8 cellular contexts compared by ENCODE assay signal in the genomic region with DNA sequence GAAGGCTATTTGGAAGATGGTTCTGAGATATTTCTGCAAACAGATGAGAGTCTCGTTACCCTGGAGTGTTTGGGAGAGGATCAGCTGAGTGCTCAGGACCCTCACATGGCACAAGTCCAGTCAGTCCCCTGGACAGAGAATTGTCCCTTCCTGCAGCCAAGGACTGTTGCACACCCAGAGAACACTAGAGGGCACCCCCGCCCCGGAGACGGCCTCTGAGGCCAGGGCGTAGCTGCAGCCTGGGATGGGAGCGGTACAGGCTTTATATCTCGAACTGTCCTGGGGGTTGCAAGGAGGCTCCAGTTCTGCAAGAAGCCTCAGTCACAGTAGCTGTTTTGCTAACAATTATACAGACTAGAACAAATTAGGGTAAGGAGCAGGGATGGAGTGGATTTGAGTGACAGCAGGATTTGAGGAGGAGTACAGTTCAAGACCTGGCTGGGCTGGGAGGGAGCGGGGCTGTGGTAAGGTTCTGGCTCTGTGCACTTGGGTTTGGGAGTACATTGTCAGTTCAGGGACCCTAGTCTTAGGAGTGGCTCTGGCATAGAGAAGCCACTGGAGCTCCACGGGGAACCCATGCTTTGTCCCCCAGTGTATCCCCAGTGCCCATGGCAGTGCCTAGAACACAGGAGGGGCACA.
DNase-seq lines count a peak whose midpoint lies in the region; ATAC-seq, FAIRE-seq and TF ChIP-seq lines count a peak whose summit lies in the region.

No MANE protein-coding gene starts in this region.

- H3K9ac ChIP-seq in colonic mucosa (ENCODE audit: low read depth in 2 of 2, low read length in 2 of 2) (peak overlapping the region in 1 of 2 donors; percentile 51), HepG2 (ENCODE audit: insufficient read depth, low read depth, low read length) (0 out of 2 replicates have a peak overlapping the region, but pooled peaks have one; percentile 11)

- in situ Hi-C loops in HepG2 (cut with HindIII; ENCODE audit: extremely low pct_ligation_motif_present, low pct_unique_long_range_greater_than_20kb), result no loop called here

- TF ChIP-seq POLR2A in HepG2 (IDR thresholded peaks at IDR 0.05; ENCODE audit: insufficient read depth in 1 of 2, low read depth in 2 of 2, low read length in 2 of 2), result no peak

- ATAC-seq in GM19372 (IDR thresholded peaks at IDR 0.05; ENCODE audit: low read depth, unreplicated experiment), result peak; percentile 61
- peak; percentile 94 for ATAC-seq in HepG2

- H3K27me3 ChIP-seq in colonic mucosa, result no peaks in the 10 kb centered on the region
- no peaks in the 10 kb centered on the region for H3K27me3 ChIP-seq in HepG2 (ENCODE audit: control insufficient read depth in 1 of 2, insufficient read depth in 2 of 2, low read length in 2 of 2)

- H3K4me1 ChIP-seq in colonic mucosa (no peaks in the 10 kb centered on the region), HepG2 (ENCODE audit: insufficient read depth, low read length) (peaks cover 16% of the 10 kb centered on the region)

- FAIRE-seq in HepG2 (lab: Jason Lieb, UNC), result peak; percentile 58

- CTCF ChIA-PET in HepG2 (lab: Yijun Ruan, JAX; ENCODE audit: low intra/inter-chr PET ratio, low total read pairs), result interaction anchor here (2.3 to 3.4 kb wide), 3 partner anchors 50 to 71 kb away, joined by 12 to 55 read pairs (median 32); no protein-coding TSS in a partner anchor

- H3K79me2 ChIP-seq in HepG2 (ENCODE audit: insufficient read depth, low read length), result no peaks in the 10 kb centered on the region

- BruUV-seq in HepG2 (replicated peaks; lab: Mats Ljungman, UMichigan), result no TSS peak

- H3K4me3 ChIP-seq in colonic mucosa (no peak overlapping the region), HepG2 (replicated peaks in 1 of 3; ENCODE audit: insufficient read depth in 1 of 3, low read depth in 2 of 3, low read length in 3 of 3) (no peak overlapping the region)

- TF ChIP-seq CTCF in colonic mucosa (IDR thresholded peaks at IDR 0.05) (peak; percentile 90), HepG2 (CRISPR knock-in tag; IDR thresholded peaks at IDR 0.05) (peak; percentile 94)

- no peak overlapping the region for H3K4me2 ChIP-seq in HepG2 (ENCODE audit: low read depth, low read length)

- DNase-seq in AML-193 (lab: John Stamatoyannopoulos, UW) (peak; percentile 80), NCI-H1092 (lab: John Stamatoyannopoulos, UW) (peak; percentile 58), SKM-1 (lab: John Stamatoyannopoulos, UW; ENCODE audit: unreplicated experiment) (peak; percentile 75), colonic mucosa (peak; percentile 88), HepG2 (ENCODE audit: low spot score) (peak; percentile 62)
- DNase-seq in stimulated activated CD8-positive, alpha-beta memory T cell treated with anti-CD3 and anti-CD28 coated beads, Interleukin-12 subunit alpha, Interleukin-12 subunit beta, amount 100 ng/mL, for 24 hours (ENCODE audit: extremely low read depth), result peak; percentile 12
- DNase-seq in effector CD8-positive, alpha-beta T cell (lab: John Stamatoyannopoulos, UW), result no peak

- H3K27ac ChIP-seq in colonic mucosa (peak overlapping the region; percentile 61), HepG2 (ENCODE audit: extremely low read length, insufficient read depth, low read length) (peak overlapping the region; percentile 41)

- 50% methylated on average over 8 of the region's 9 CpGs for WGBS in HepG2 (ENCODE audit: low lambda C conversion rate)

- H3K36me3 ChIP-seq in colonic mucosa (no peaks in the 10 kb centered on the region), HepG2 (replicated peaks in 1 of 2; ENCODE audit: control insufficient read depth in 1 of 2, insufficient read depth in 2 of 2, low read length in 2 of 2) (peaks cover 16 to 56% of the 10 kb centered on the region in 2 experiments)

- TF ChIP-seq EP300 in HepG2 (IDR thresholded peaks at IDR 0.05; ENCODE audit: low read depth in 2 of 2, low read length in 2 of 2), result no peak
- TF ChIP-seq EP300 in HepG2 (CRISPR knock-in tag; IDR thresholded peaks at IDR 0.05; ENCODE audit: borderline replicate concordance), result no peak

- POLR2A ChIA-PET in HepG2 (lab: Yijun Ruan, JAX), result interaction anchor here (0.9 to 3.1 kb wide), 5 partner anchors 12 to 67 kb away, joined by 3 to 14 read pairs (median 5); no protein-coding TSS in a partner anchor

- intact Hi-C loops in colonic mucosa (cut with DNase I) (loop anchor here (5.0 kb wide), 2 partner anchors 45 to 70 kb away; no protein-coding TSS in a partner anchor), HepG2 (cut with micrococcal nuclease; ENCODE audit: unreplicated experiment) (loop anchor here (1.0 to 2.0 kb wide), 4 partner anchors 42 to 71 kb away; no protein-coding TSS in a partner anchor)

- H4K20me1 ChIP-seq in HepG2 (ENCODE audit: insufficient read depth, low read length), result no peaks in the 10 kb centered on the region

- TF ChIP-seq RAD21 in HepG2 (CRISPR knock-in tag; IDR thresholded peaks at IDR 0.05), result peak; percentile 97

- H2AFZ ChIP-seq in HepG2 (ENCODE audit: low read length), result no peak overlapping the region

- no peaks in the 10 kb centered on the region for H3K9me3 ChIP-seq in colonic mucosa
- H3K9me3 ChIP-seq in HepG2 (ENCODE audit: low read length), result no peaks in the 10 kb centered on the region

TF ChIP-seq in HepG2, 621 proteins besides CTCF, POLR2A, EP300 and RAD21 (continues in another document):
- no peak for TF ChIP-seq ZNF747 (CRISPR knock-in tag; IDR thresholded peaks at IDR 0.05; ENCODE audit: borderline replicate concordance)
- TF ChIP-seq BRCA1 (CRISPR knock-in tag; IDR thresholded peaks at IDR 0.05), result no peak
- TF ChIP-seq NFE2L2 (IDR thresholded peaks at IDR 0.05; ENCODE audit: low read length), result no peak
- no peak for TF ChIP-seq ZNF672 (CRISPR knock-in tag; IDR thresholded peaks at IDR 0.05)
- TF ChIP-seq ZNF501 (CRISPR knock-in tag; IDR thresholded peaks at IDR 0.05), result 0 out of 2 replicates have a peak, but pooled peaks have one; percentile 34
- TF ChIP-seq, protein P1, sequence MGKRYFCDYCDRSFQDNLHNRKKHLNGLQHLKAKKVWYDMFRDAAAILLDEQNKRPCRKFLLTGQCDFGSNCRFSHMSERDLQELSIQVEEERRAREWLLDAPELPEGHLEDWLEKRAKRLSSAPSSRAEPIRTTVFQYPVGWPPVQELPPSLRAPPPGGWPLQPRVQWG (CRISPR knock-in tag; IDR thresholded peaks at IDR 0.05; ENCODE audit: borderline replicate concordance, low read depth), result no peak
- TF ChIP-seq, protein P2, sequence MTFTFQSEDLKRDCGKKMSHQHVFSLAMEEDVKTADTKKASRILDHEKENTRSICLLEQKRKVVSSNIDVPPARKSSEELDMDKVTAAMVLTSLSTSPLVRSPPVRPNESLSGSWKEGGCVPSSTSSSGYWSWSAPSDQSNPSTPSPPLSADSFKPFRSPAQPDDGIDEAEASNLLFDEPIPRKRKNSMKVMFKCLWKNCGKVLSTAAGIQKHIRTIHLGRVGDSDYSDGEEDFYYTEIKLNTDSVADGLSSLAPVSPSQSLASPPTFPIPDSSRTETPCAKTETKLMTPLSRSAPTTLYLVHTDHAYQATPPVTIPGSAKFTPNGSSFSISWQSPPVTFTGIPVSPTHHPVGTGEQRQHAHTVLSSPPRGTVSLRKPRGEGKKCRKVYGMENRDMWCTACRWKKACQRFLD (CRISPR knock-in tag; IDR thresholded peaks at IDR 0.05; ENCODE audit: borderline replicate concordance), result no peak
- TF ChIP-seq, protein P3, sequence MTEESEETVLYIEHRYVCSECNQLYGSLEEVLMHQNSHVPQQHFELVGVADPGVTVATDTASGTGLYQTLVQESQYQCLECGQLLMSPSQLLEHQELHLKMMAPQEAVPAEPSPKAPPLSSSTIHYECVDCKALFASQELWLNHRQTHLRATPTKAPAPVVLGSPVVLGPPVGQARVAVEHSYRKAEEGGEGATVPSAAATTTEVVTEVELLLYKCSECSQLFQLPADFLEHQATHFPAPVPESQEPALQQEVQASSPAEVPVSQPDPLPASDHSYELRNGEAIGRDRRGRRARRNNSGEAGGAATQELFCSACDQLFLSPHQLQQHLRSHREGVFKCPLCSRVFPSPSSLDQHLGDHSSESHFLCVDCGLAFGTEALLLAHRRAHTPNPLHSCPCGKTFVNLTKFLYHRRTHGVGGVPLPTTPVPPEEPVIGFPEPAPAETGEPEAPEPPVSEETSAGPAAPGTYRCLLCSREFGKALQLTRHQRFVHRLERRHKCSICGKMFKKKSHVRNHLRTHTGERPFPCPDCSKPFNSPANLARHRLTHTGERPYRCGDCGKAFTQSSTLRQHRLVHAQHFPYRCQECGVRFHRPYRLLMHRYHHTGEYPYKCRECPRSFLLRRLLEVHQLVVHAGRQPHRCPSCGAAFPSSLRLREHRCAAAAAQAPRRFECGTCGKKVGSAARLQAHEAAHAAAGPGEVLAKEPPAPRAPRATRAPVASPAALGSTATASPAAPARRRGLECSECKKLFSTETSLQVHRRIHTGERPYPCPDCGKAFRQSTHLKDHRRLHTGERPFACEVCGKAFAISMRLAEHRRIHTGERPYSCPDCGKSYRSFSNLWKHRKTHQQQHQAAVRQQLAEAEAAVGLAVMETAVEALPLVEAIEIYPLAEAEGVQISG (CRISPR knock-in tag; IDR thresholded peaks at IDR 0.05), result no peak
- no peak for TF ChIP-seq CSRNP2 (CRISPR knock-in tag; conservative IDR thresholded peaks at IDR 0.05; ENCODE audit: low read depth)
- no peak for TF ChIP-seq FLYWCH1 (CRISPR knock-in tag; IDR thresholded peaks at IDR 0.05)
- TF ChIP-seq DRAP1 (CRISPR knock-in tag; IDR thresholded peaks at IDR 0.05), result no peak
- TF ChIP-seq RBFOX2 (IDR thresholded peaks at IDR 0.05; ENCODE audit: low read depth, low read length), result no peak
- no peak; the same call in 1 of the 2 replicates for TF ChIP-seq ZNF580 (CRISPR knock-in tag; IDR thresholded peaks at IDR 0.05; ENCODE audit: borderline replicate concordance, low read depth)
